8 cellular contexts compared by ENCODE assay signal in genomic region chr12:65742481-65742971, GRCh38.
DNase-seq lines count a peak whose midpoint lies in the region; ATAC-seq, FAIRE-seq and TF ChIP-seq lines count a peak whose summit lies in the region.

No MANE protein-coding gene starts in this region.

- no peak overlapping the region for H3K23ac ChIP-seq in H1 (ENCODE audit: insufficient read length)

- H3K4me3 Mint-ChIP-seq in activated naive CD4-positive, alpha-beta T cell treated with anti-CD3 and anti-CD28 coated beads, Interleukin-2, amount 50 U/mL, for 24 hours: peak overlapping the region; percentile 74

- H3K27ac Mint-ChIP-seq in activated naive CD4-positive, alpha-beta T cell treated with anti-CD3 and anti-CD28 coated beads, Interleukin-2, amount 50 U/mL, for 24 hours: no peak overlapping the region

- TF ChIP-seq RAD21 in H1 (IDR thresholded peaks at IDR 0.05 in 1 of 2, conservative IDR thresholded peaks at IDR 0.05 in 1 of 2; ENCODE audit: low read depth in 2 of 2, low read length in 2 of 2): 0 out of 4 replicates have a peak, but pooled peaks of 1 of the 2 experiments have one; percentile 1

- H3K4me2 ChIP-seq in H1 (ENCODE audit: insufficient read depth in 1 of 2, low read depth in 2 of 2, low read length in 2 of 2): peak overlapping the region; percentile 70 to 97

- no peak for TF ChIP-seq EP300 in H1 (IDR thresholded peaks at IDR 0.05; ENCODE audit: borderline replicate concordance in 1 of 2, low read depth in 2 of 2, low read length in 2 of 2)

- H3K79me2 ChIP-seq in H1 (ENCODE audit: control insufficient read depth in 1 of 2, insufficient read depth in 2 of 2, low read length in 2 of 2): no peaks in the 10 kb centered on the region

- POLR2A ChIA-PET in H1 (lab: Charles Lee; ENCODE audit: partially characterized antibody): interaction anchor here (1.2 to 1.8 kb wide), 4 partner anchors 9 to 20 kb away, joined by 3 to 5 read pairs (median 4); no protein-coding TSS in a partner anchor

- H3K56ac ChIP-seq in H1 (replicated peaks; ENCODE audit: insufficient read length, low read depth, low read length): no peak overlapping the region

- H3K27ac ChIP-seq in H1 (ENCODE audit: low read depth, low read length) (no peak overlapping the region), muscle layer of colon (ENCODE audit: low read depth, low read length) (no peak overlapping the region), aorta (ENCODE audit: low read depth in 1 of 2, low read length in 2 of 2) (no peak overlapping the region)

- peaks cover 0 to 7% of the 10 kb centered on the region in 2 experiments; a peak in 1 of 4 replicates for H3K9me3 ChIP-seq in H1 (ENCODE audit: insufficient read depth in 2 of 2, low read depth in 1 of 2, low read length in 1 of 2)
- no peaks in the 10 kb centered on the region for H3K9me3 ChIP-seq in muscle layer of colon (ENCODE audit: low read length)
- no peaks in the 10 kb centered on the region for H3K9me3 ChIP-seq in aorta (ENCODE audit: control insufficient read depth, low read length)
- H3K9me3 ChIP-seq in BE2C: no peaks in the 10 kb centered on the region

- H2BK20ac ChIP-seq in H1 (ENCODE audit: low read length): no peak overlapping the region

- FAIRE-seq in H1 (lab: Jason Lieb, UNC): no peak

- no peak overlapping the region for H2BK15ac ChIP-seq in H1 (ENCODE audit: low read length)

- no peak for ATAC-seq in aorta (ENCODE audit: low FRiP score)
- ATAC-seq in HG03442 (IDR thresholded peaks at IDR 0.05; ENCODE audit: unreplicated experiment): no peak

- H3K23me2 ChIP-seq in H1 (ENCODE audit: low read depth, low read length): peaks cover 8% of the 10 kb centered on the region; the same call in 1 of the 2 replicates

- H3K4ac ChIP-seq in H1 (replicated peaks; ENCODE audit: insufficient read length, low read depth, low read length): no peak overlapping the region

- no peaks in the 10 kb centered on the region; a peak in 3 of 7 replicates for H3K27me3 ChIP-seq in H1 (replicated peaks in 1 of 4; ENCODE audit: control insufficient read depth in 3 of 4, extremely low read depth in 1 of 4, insufficient read depth in 3 of 4, low read length in 3 of 4)
- H3K27me3 ChIP-seq in muscle layer of colon (ENCODE audit: control insufficient read depth in 1 of 2, insufficient read depth in 2 of 2, low read length in 2 of 2): peaks cover 14 to 34% of the 10 kb centered on the region in 2 donors
- H3K27me3 ChIP-seq in aorta (ENCODE audit: control insufficient read depth in 1 of 2, insufficient read depth in 2 of 2, low read length in 1 of 2): no peaks in the 10 kb centered on the region
- peaks cover 14% of the 10 kb centered on the region for H3K27me3 ChIP-seq in BE2C

- H4K20me1 ChIP-seq in H1 (replicated peaks in 1 of 2; ENCODE audit: control insufficient read depth in 1 of 2, insufficient read depth in 2 of 2, low read length in 2 of 2): no peaks in the 10 kb centered on the region

- no peaks in the 10 kb centered on the region for H3K9me3 Mint-ChIP-seq in activated naive CD4-positive, alpha-beta T cell treated with anti-CD3 and anti-CD28 coated beads, Interleukin-2, amount 50 U/mL, for 24 hours

- TF ChIP-seq CTCF in H1 (IDR thresholded peaks at IDR 0.05; ENCODE audit: control extremely low read depth in 1 of 3, insufficient read depth in 1 of 3, low read depth in 1 of 3, low read length in 3 of 3) (no peak), BE2C (IDR thresholded peaks at IDR 0.05; ENCODE audit: low read depth, low read length) (no peak)

- H2AFZ ChIP-seq in H1 (ENCODE audit: low read length): peak overlapping the region; percentile 98

- peaks cover 9% of the 10 kb centered on the region for H3K27me3 Mint-ChIP-seq in activated naive CD4-positive, alpha-beta T cell treated with anti-CD3 and anti-CD28 coated beads, Interleukin-2, amount 50 U/mL, for 24 hours

- peak overlapping the region; percentile 94 for H2BK120ac ChIP-seq in H1 (replicated peaks; ENCODE audit: low read depth, low read length)

- no peak for DNase-seq in activated naive CD4-positive, alpha-beta T cell treated with anti-CD3 and anti-CD28 coated beads, Interleukin-2, amount 50 U/mL, for 16 hours
- DNase-seq in H1 (ENCODE audit: low read depth in 1 of 2, low spot score in 2 of 2): no peak
- DNase-seq in aorta: peak in 1 of 2 donors; percentile 73
- no peak for DNase-seq in BE2C
- no peak for DNase-seq in SKM-1 treated with dmso at 0.1 percent for 144 hours (lab: John Stamatoyannopoulos, UW; ENCODE audit: unreplicated experiment)

- intact Hi-C loops in aorta (cut with DNase I): no loop called here

- no peaks in the 10 kb centered on the region for H3K36me3 ChIP-seq in H1 (ENCODE audit: control insufficient read depth in 2 of 4, insufficient read depth in 4 of 4, low read length in 3 of 4)
- H3K36me3 ChIP-seq in muscle layer of colon (ENCODE audit: insufficient read depth, low read length): no peaks in the 10 kb centered on the region
- no peaks in the 10 kb centered on the region for H3K36me3 ChIP-seq in aorta (ENCODE audit: control insufficient read depth in 1 of 2, insufficient read depth in 2 of 2, low read length in 1 of 2)
- H3K36me3 ChIP-seq in BE2C: no peaks in the 10 kb centered on the region

- H3K4me1 ChIP-seq in H1 (replicated peaks in 1 of 4; ENCODE audit: control insufficient read depth in 3 of 4, insufficient read depth in 4 of 4, low read length in 3 of 4) (peaks cover 0 to 12% (median 3%) of the 10 kb centered on the region in 4 experiments; a peak in 3 of 7 replicates), muscle layer of colon (ENCODE audit: insufficient read depth, low read length) (no peaks in the 10 kb centered on the region), aorta (ENCODE audit: control insufficient read depth in 1 of 2, insufficient read depth in 2 of 2, low read length in 2 of 2) (no peaks in the 10 kb centered on the region), BE2C (no peaks in the 10 kb centered on the region)

- CTCF ChIA-PET in H1 (lab: Charles Lee; ENCODE audit: partially characterized antibody): interaction anchor here (0.6 to 1.7 kb wide), 11 partner anchors 9 to 186 kb away, joined by 3 to 7 read pairs (median 3); no protein-coding TSS in a partner anchor

- H3K9ac ChIP-seq in H1 (replicated peaks in 1 of 4; ENCODE audit: extremely low read depth in 1 of 4, low read depth in 3 of 4, low read length in 3 of 4): peak overlapping the region in 2 of 4 experiments; percentile 37 to 41; a peak in 2 of 7 replicates
- no peak overlapping the region for H3K9ac ChIP-seq in muscle layer of colon (ENCODE audit: low read length)

- H3K36me3 Mint-ChIP-seq in activated naive CD4-positive, alpha-beta T cell treated with anti-CD3 and anti-CD28 coated beads, Interleukin-2, amount 50 U/mL, for 24 hours: no peaks in the 10 kb centered on the region

- no peak for TF ChIP-seq POLR2A in H1 (IDR thresholded peaks at IDR 0.05; ENCODE audit: control extremely low read depth in 1 of 2, low read depth in 2 of 2, low read length in 2 of 2)

- no peak overlapping the region for H2BK5ac ChIP-seq in H1 (ENCODE audit: low read depth, low read length)

- whole genome bisulfite sequencing in H1 (ENCODE audit: extremely low coverage in 1 of 2, insufficient coverage in 1 of 2, insufficient read length in 1 of 2, insufficient replicate concordance in 2 of 2, low coverage in 1 of 2, low lambda C conversion rate in 2 of 2, missing lambda C conversion rate in 1 of 2), 2 experiments: 7% methylated on average over 29 of the region's 36 CpGs; no CpG with 5 or more reads in 1 of the 2 experiments
- WGBS in aorta, 2 donors: 9 to 10% methylated on average over 30 to 36 of the region's 36 CpGs

- H3K4me1 Mint-ChIP-seq in activated naive CD4-positive, alpha-beta T cell treated with anti-CD3 and anti-CD28 coated beads, Interleukin-2, amount 50 U/mL, for 24 hours: peaks cover 19% of the 10 kb centered on the region

- H4K8ac ChIP-seq in H1 (ENCODE audit: extremely low read depth, insufficient read depth, low read length): peak overlapping the region; percentile 73

- H4K91ac ChIP-seq in H1 (replicated peaks; ENCODE audit: insufficient read length, low read length): peak overlapping the region; percentile 79

- H2AK5ac ChIP-seq in H1 (ENCODE audit: low read depth, low read length): no peak overlapping the region

- H2BK12ac ChIP-seq in H1 (ENCODE audit: low read depth, low read length): no peak overlapping the region

- H3K14ac ChIP-seq in H1 (ENCODE audit: insufficient read length): no peak overlapping the region

- H3K79me1 ChIP-seq in H1 (ENCODE audit: low read depth, low read length): no peaks in the 10 kb centered on the region

- peak overlapping the region; percentile 96 for H3K18ac ChIP-seq in H1 (ENCODE audit: extremely low read depth, low read length)

- H4K5ac ChIP-seq in H1 (ENCODE audit: insufficient read length, low read depth, low read length): peak overlapping the region; percentile 13

- peak overlapping the region; percentile 51 to 75 (median 56) for H3K4me3 ChIP-seq in H1 (ENCODE audit: extremely low read depth in 1 of 4, insufficient read depth in 2 of 4, low read depth in 3 of 4, low read length in 4 of 4)
- H3K4me3 ChIP-seq in muscle layer of colon (ENCODE audit: low read depth in 1 of 2, low read length in 2 of 2): peak overlapping the region; percentile 52 to 61
- peak overlapping the region; percentile 50 to 59 for H3K4me3 ChIP-seq in aorta (ENCODE audit: low read length in 2 of 2)
- H3K4me3 ChIP-seq in BE2C (ENCODE audit: low read depth, low read length): no peak overlapping the region

TF ChIP-seq in H1, 55 proteins besides CTCF, POLR2A, EP300 and RAD21:
- TF ChIP-seq TEAD4 (IDR thresholded peaks at IDR 0.05; ENCODE audit: low read depth, low read length) (no peak), HDAC6 (IDR thresholded peaks at IDR 0.05; ENCODE audit: low read depth, low read length) (no peak), CBX8 (IDR thresholded peaks at IDR 0.05; ENCODE audit: borderline replicate concordance, low read depth, low read length) (no peak), EZH2 (IDR thresholded peaks at IDR 0.05; ENCODE audit: low read depth, low read length, severe bottlenecking) (no peak), KDM4A (IDR thresholded peaks at IDR 0.05; ENCODE audit: low read depth, low read length, severe bottlenecking) (peak; percentile 3), POLR2AphosphoS5 (IDR thresholded peaks at IDR 0.05; ENCODE audit: low read depth, low read length) (no peak), YY1 (IDR thresholded peaks at IDR 0.05; ENCODE audit: low read depth, low read length) (peak; percentile 40; the same call in 1 of the 2 replicates), SP1 (IDR thresholded peaks at IDR 0.05; ENCODE audit: low read depth, low read length) (no peak), SIN3A (conservative IDR thresholded peaks at IDR 0.05 in 1 of 2, IDR thresholded peaks at IDR 0.05 in 1 of 2; ENCODE audit: low read depth in 1 of 2, low read length in 2 of 2) (0 out of 4 replicates have a peak, but pooled peaks of 1 of the 2 experiments have one; percentile 10), TAF1 (IDR thresholded peaks at IDR 0.05; ENCODE audit: low read depth, low read length) (no peak), ZNF274 (IDR thresholded peaks at IDR 0.05; ENCODE audit: borderline replicate concordance, extremely low read depth, low read length) (no peak)
